In the genomic region with DNA sequence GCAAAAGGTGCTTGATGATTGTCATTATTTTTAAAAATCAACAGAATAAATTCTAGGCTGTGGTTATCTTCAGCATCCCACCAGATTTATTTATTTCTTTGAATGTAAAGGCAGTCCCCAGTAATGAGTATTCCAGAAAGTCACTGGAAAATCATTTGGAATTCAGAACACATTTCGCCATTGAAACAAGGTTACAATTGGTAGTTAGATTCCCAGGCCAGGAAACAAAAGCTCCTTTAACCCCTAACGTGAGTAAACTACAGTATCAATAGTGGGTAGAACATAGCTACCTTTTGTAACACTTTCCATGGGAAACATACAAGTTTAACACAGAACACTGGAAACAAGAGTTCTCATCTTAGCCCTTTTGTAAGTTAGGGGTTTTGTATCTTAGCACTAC, we compare ENCODE assay signal across 17 cellular contexts. TPM values are rescaled to one million over a fixed set of nuclear protein-coding genes. Genes with fewer than 3 reads are reported as not detected.
"Had no signal": no experiment of that assay in that cellular context is flagged by ENCODE, and none has a peak within 500 bp of the region (broad histone marks: within the 10 kb centered on the region; RNA-seq: fewer than 3 reads in every experiment).

No MANE protein-coding gene starts in this region.

- H3K9ac ChIP-seq: parathyroid adenoma had no signal

- H3K27ac ChIP-seq: adrenal gland, left lung, neutrophil, parathyroid adenoma had no signal

- H3K27me3 ChIP-seq: adrenal gland, left lung, neutrophil had no signal

- ATAC-seq: left lung; mucosa of descending colon; sciatic nerve; stimulated activated memory B cell treated with anti-CD40 and anti-IgM and Interleukin-4, amounts not matched to agents 10 μg/mL and 1 μg/mL and 100 μg/mL, for 72 hours had no signal

- H3K9me3 Mint-ChIP-seq: activated B cell treated with CpG ODN at 0.5 μM for 24 hours; activated CD4-positive, alpha-beta memory T cell treated with anti-CD3 and anti-CD28 coated beads for 36 hours; activated naive CD4-positive, alpha-beta T cell treated with anti-CD3 and anti-CD28 coated beads, Interleukin-2, amount 10 ng/mL, durations not matched to agents 7 days and 5 days; memory B cell; naive B cell; stimulated activated memory B cell treated with anti-CD40 and anti-IgM and Interleukin-4, amounts not matched to agents 10 μg/mL and 1 μg/mL and 100 μg/mL, for 72 hours had no signal

- H3K4me1 Mint-ChIP-seq: activated B cell treated with CpG ODN at 0.5 μM for 24 hours; activated naive CD4-positive, alpha-beta T cell treated with anti-CD3 and anti-CD28 coated beads, Interleukin-2, amount 10 ng/mL, durations not matched to agents 7 days and 5 days; memory B cell; naive B cell; stimulated activated memory B cell treated with anti-CD40 and anti-IgM and Interleukin-4, amounts not matched to agents 10 μg/mL and 1 μg/mL and 100 μg/mL, for 72 hours had no signal

- H3K4me3 ChIP-seq: adrenal gland, left lung, mucosa of descending colon had no signal

- H3K27ac Mint-ChIP-seq: activated B cell treated with CpG ODN at 0.5 μM for 24 hours; activated CD4-positive, alpha-beta memory T cell treated with anti-CD3 and anti-CD28 coated beads for 36 hours; memory B cell; stimulated activated memory B cell treated with anti-CD40 and anti-IgM and Interleukin-4, amounts not matched to agents 10 μg/mL and 1 μg/mL and 100 μg/mL, for 72 hours had no signal

- H3K27me3 Mint-ChIP-seq: activated B cell treated with CpG ODN at 0.5 μM for 24 hours; activated CD4-positive, alpha-beta memory T cell treated with anti-CD3 and anti-CD28 coated beads for 36 hours; activated naive CD4-positive, alpha-beta T cell treated with anti-CD3 and anti-CD28 coated beads, Interleukin-2, amount 10 ng/mL, durations not matched to agents 7 days and 5 days; memory B cell; naive B cell; stimulated activated memory B cell treated with anti-CD40 and anti-IgM and Interleukin-4, amounts not matched to agents 10 μg/mL and 1 μg/mL and 100 μg/mL, for 72 hours had no signal

- DNase-seq: activated B cell treated with CpG ODN at 0.5 μM for 24 hours; activated CD4-positive, alpha-beta memory T cell treated with anti-CD3 and anti-CD28 coated beads for 36 hours; activated CD4-positive, alpha-beta T cell treated with anti-CD3 and anti-CD28 coated beads for 4 hours; activated naive CD4-positive, alpha-beta T cell treated with anti-CD3 and anti-CD28 coated beads, Interleukin-2, amount 10 ng/mL, durations not matched to agents 7 days and 5 days; adrenal gland; hypothalamus; left lung; mucosa of descending colon; naive B cell; stimulated activated CD4-positive, alpha-beta T cell treated with anti-CD3 and anti-CD28 coated beads, Interleukin-4, amount 100 ng/mL, for 24 hours; SW 1271 had no signal

- H3K4me3 Mint-ChIP-seq: activated B cell treated with CpG ODN at 0.5 μM for 24 hours; activated CD4-positive, alpha-beta memory T cell treated with anti-CD3 and anti-CD28 coated beads for 36 hours; activated naive CD4-positive, alpha-beta T cell treated with anti-CD3 and anti-CD28 coated beads, Interleukin-2, amount 10 ng/mL, durations not matched to agents 7 days and 5 days; memory B cell; naive B cell; stimulated activated memory B cell treated with anti-CD40 and anti-IgM and Interleukin-4, amounts not matched to agents 10 μg/mL and 1 μg/mL and 100 μg/mL, for 72 hours had no signal

- H3K4me1 ChIP-seq: adrenal gland, parathyroid adenoma had no signal

RNA-seq across cellular contexts. Expression of a gene that starts 53.4 kb away (rescaled TPM):
- total RNA-seq: activated CD4-positive, alpha-beta memory T cell treated with anti-CD3 and anti-CD28 coated beads for 36 hours had no signal
- polyA plus RNA-seq: esophagus had no signal
